Comparison of ENCODE assay signal across 24 cellular contexts in the genomic region with DNA sequence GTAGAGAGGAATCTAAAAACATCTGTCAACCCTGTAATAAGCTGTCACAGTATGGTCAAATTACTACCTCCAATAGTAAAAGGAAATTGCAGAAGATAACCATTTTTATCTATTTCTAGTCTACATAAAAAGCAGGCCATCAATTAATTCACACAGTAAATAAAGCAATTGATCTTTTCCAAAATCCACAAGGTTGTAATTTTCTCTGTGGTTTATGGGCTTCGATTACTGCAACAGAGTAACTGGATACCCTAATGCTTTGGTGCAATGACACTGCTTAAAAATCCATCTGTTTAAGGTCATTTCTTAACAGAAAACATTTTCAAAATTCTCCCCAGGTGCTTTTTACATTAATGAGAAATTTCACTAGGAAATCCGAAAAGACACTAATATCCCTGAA. TPM values are rescaled to one million over a fixed set of nuclear protein-coding genes. Genes with fewer than 3 reads are reported as not detected.
A peak's percentile ranks its signal among the peaks of the same experiment; 100 is the strongest.
DNase-seq lines count a peak whose midpoint lies in the region; ATAC-seq and TF ChIP-seq lines count a peak whose summit lies in the region.
"Had no signal": no experiment of that assay in that cellular context is flagged by ENCODE, and none has a peak within 500 bp of the region (broad histone marks: within the 10 kb centered on the region; RNA-seq: fewer than 3 reads in every experiment).

No MANE protein-coding gene starts in this region.

- H3K4me1 Mint-ChIP-seq in T-helper 17 cell, result peaks cover 39% of the 10 kb centered on the region

- no peak for DNase-seq in left ventricle myocardium inferior
- no peak for DNase-seq in right cardiac atrium
- DNase-seq in SK-N-MC (ENCODE audit: low read depth, low spot score), result no peak
- peak; percentile 53 for DNase-seq in fibroblast of peridontal ligament (ENCODE audit: extremely low read depth)
- no peak for DNase-seq in stimulated activated CD4-positive, alpha-beta T cell treated with anti-CD3 and anti-CD28 coated beads, Interleukin-15, amount 100 ng/mL, for 24 hours
- no peak for DNase-seq in T-helper 17 cell
- no peak for DNase-seq in PC-3
- DNase-seq: activated CD4-positive, alpha-beta T cell treated with anti-CD3 and anti-CD28 coated beads, Interleukin-2, amount 50 U/mL, for 4 hours; activated gamma-delta T cell treated with Interleukin-2 at 50 U/mL for 16 hours; C1 segment of cervical spinal cord; head of caudate nucleus; mammary epithelial cell; NCI-H1436 treated with DMSO at 0.1 percent for 48 hours; NCI-H2171; NCI-H524 treated with DMSO at 0.1 percent for 48 hours; occipital lobe; RPMI8226; SK-N-SH; T1000; testis had no signal

- 97% methylated on average over 2 of the region's 2 CpGs for WGBS in right cardiac atrium

- peaks cover 87% of the 10 kb centered on the region for H3K79me2 ChIP-seq in PC-3 (ENCODE audit: low read length)

- H3K27me3 Mint-ChIP-seq in T-helper 17 cell, result no peaks in the 10 kb centered on the region

- no peak overlapping the region for H3K27ac Mint-ChIP-seq in T-helper 17 cell

- POLR2A ChIA-PET in PC-3 (lab: Charles Lee; ENCODE audit: unreplicated experiment), result no interaction called here

- ATAC-seq in right cardiac atrium (no peak), T-helper 17 cell (no peak), PC-3 (no peak)
- ATAC-seq: WTC11 had no signal

- H3K36me3 Mint-ChIP-seq in T-helper 17 cell (ENCODE audit: low read depth), result peaks cover 2% of the 10 kb centered on the region

- no peaks in the 10 kb centered on the region for H3K9me2 ChIP-seq in PC-3 (replicated peaks; ENCODE audit: low read length)
- H3K9me2 ChIP-seq: SK-N-SH had no signal

- TF ChIP-seq CTCF in left ventricle myocardium inferior (IDR thresholded peaks at IDR 0.05; ENCODE audit: borderline replicate concordance) (no peak), PC-3 (conservative IDR thresholded peaks at IDR 0.05; ENCODE audit: low read depth, low read length) (no peak)

- H3K4me1 ChIP-seq in left ventricle myocardium inferior, result peaks cover 73% of the 10 kb centered on the region
- peaks cover under 1% of the 10 kb centered on the region for H3K4me1 ChIP-seq in right cardiac atrium (ENCODE audit: control insufficient read depth, insufficient read depth, low read length)
- peaks cover 19% of the 10 kb centered on the region for H3K4me1 ChIP-seq in PC-3 (ENCODE audit: insufficient read depth, low read length)

- intact Hi-C loops in left ventricle myocardium inferior (cut with micrococcal nuclease) (no loop called here), right cardiac atrium (cut with DNase I) (no loop called here), PC-3 (cut with micrococcal nuclease) (no loop called here)

- no peak overlapping the region for H2AFZ ChIP-seq in PC-3 (ENCODE audit: low read length)

- H4K20me1 ChIP-seq in PC-3 (ENCODE audit: low read length), result no peaks in the 10 kb centered on the region

- no TSS peak for BruUV-seq in PC-3 (replicated peaks; lab: Mats Ljungman, UMichigan)

- no peak overlapping the region for H3K9ac ChIP-seq in SK-N-MC (ENCODE audit: insufficient read length)
- no peak overlapping the region for H3K9ac ChIP-seq in PC-3 (ENCODE audit: low read length)
- H3K9ac ChIP-seq: SK-N-SH had no signal

- H3K36me3 ChIP-seq in left ventricle myocardium inferior, result peaks cover 15% of the 10 kb centered on the region
- no peaks in the 10 kb centered on the region for H3K36me3 ChIP-seq in SK-N-MC (ENCODE audit: insufficient read depth, low read length)
- H3K36me3 ChIP-seq in PC-3 (ENCODE audit: low read depth, low read length), result peaks cover 15% of the 10 kb centered on the region

- no peaks in the 10 kb centered on the region for H3F3A ChIP-seq in PC-3 (ENCODE audit: low read length, unreplicated experiment)

- H3K27ac ChIP-seq in left ventricle myocardium inferior (replicated peaks), result peak overlapping the region; percentile 8
- no peak overlapping the region for H3K27ac ChIP-seq in right cardiac atrium (ENCODE audit: low read length)
- H3K27ac ChIP-seq in SK-N-MC, result peak overlapping the region; percentile 29; the same call in 1 of the 2 replicates
- H3K27ac ChIP-seq in PC-3 (ENCODE audit: low read length), result no peak overlapping the region
- H3K27ac ChIP-seq: ascending aorta, testis had no signal

- H3K27me3 ChIP-seq in left ventricle myocardium inferior (ENCODE audit: low read depth), result no peaks in the 10 kb centered on the region
- H3K27me3 ChIP-seq in right cardiac atrium (ENCODE audit: control insufficient read depth, insufficient read depth), result no peaks in the 10 kb centered on the region
- H3K27me3 ChIP-seq in PC-3 (ENCODE audit: low read length), result no peaks in the 10 kb centered on the region
- H3K27me3 ChIP-seq: ascending aorta, testis had no signal

- H3K4me3 ChIP-seq in left ventricle myocardium inferior (no peak overlapping the region), right cardiac atrium (ENCODE audit: low read length) (no peak overlapping the region), SK-N-MC (no peak overlapping the region), PC-3 (ENCODE audit: low read length) (no peak overlapping the region)
- H3K4me3 ChIP-seq: ascending aorta, HAP-1, smooth muscle cell, testis had no signal

- no peak overlapping the region for H3K4me2 ChIP-seq in PC-3 (ENCODE audit: low read length)
- H3K4me2 ChIP-seq: SK-N-SH, smooth muscle cell had no signal

- CTCF ChIA-PET in PC-3 (lab: Charles Lee), result no interaction called here

- H3K9me3 ChIP-seq in left ventricle myocardium inferior (replicated peaks) (no peaks in the 10 kb centered on the region), right cardiac atrium (ENCODE audit: control insufficient read depth, low read length) (no peaks in the 10 kb centered on the region), SK-N-MC (ENCODE audit: low read depth, low read length) (no peaks in the 10 kb centered on the region), T-helper 17 cell (ENCODE audit: control insufficient read depth, low read length, poor library complexity, severe bottlenecking) (no peaks in the 10 kb centered on the region), PC-3 (ENCODE audit: low read length) (no peaks in the 10 kb centered on the region)
- H3K9me3 ChIP-seq: ascending aorta, HAP-1, SK-N-SH, testis had no signal

- H3K4me3 Mint-ChIP-seq in T-helper 17 cell, result no peak overlapping the region
- H3K4me3 Mint-ChIP-seq: WTC11 had no signal

RNA-seq across cellular contexts. Expression of a gene that starts 23.9 kb away (rescaled TPM):
- total RNA-seq in left ventricle myocardium inferior, result 41.1 TPM
- total RNA-seq in right cardiac atrium, result 10 to 100 TPM; 48.2 to 84.7 (median 54.6) TPM
- 29.0 TPM for polyA plus RNA-seq in right cardiac atrium
- total RNA-seq in T-helper 17 cell, result 100 to 1,000 TPM; 104 to 113 TPM
- 76.1 and 78.0 TPM in 2 replicates for total RNA-seq in PC-3 (2014; rRNA removed)

RNA-seq across cellular contexts. Expression of a gene that starts 50.9 kb away (rescaled TPM):
- 31.1 TPM for total RNA-seq in left ventricle myocardium inferior
- total RNA-seq in right cardiac atrium, result 10 to 100 TPM; 25.4 to 32.1 (median 28.6) TPM
- polyA plus RNA-seq in right cardiac atrium, result 28.7 TPM
- total RNA-seq in T-helper 17 cell, result 10 to 100 TPM; 12.4 to 15.0 TPM
- total RNA-seq in PC-3 (2014; rRNA removed), result 12.2 and 18.8 TPM in 2 replicates

Comparison
In these comparisons a context has a peak if more than half of its experiments do, and no peak if none do; other contexts are left out.
1. H3K27ac ChIP-seq: peak in left ventricle myocardium inferior (single experiment) and SK-N-MC (single experiment); none in right cardiac atrium (single experiment) and PC-3 (single experiment).